Comparison of ENCODE assay signal across 24 cellular contexts in genomic region chr17:45905812-45906211, GRCh38. TPM values are rescaled to one million over a fixed set of nuclear protein-coding genes. Genes with fewer than 3 reads are reported as not detected.
DNase-seq lines count a peak whose midpoint lies in the region; ATAC-seq, FAIRE-seq and TF ChIP-seq lines count a peak whose summit lies in the region.
"Had no signal": no experiment of that assay in that cellular context is flagged by ENCODE, and none has a peak within 500 bp of the region (broad histone marks: within the 10 kb centered on the region; RNA-seq: fewer than 3 reads in every experiment).

No MANE protein-coding gene starts in this region.

- TF ChIP-seq EP300 in H1 (IDR thresholded peaks at IDR 0.05; ENCODE audit: borderline replicate concordance in 1 of 2, low read depth in 2 of 2, low read length in 2 of 2), result no peak

- H4K91ac ChIP-seq in H1 (replicated peaks; ENCODE audit: insufficient read length, low read length), result no peak overlapping the region

- no peak overlapping the region for H2AK5ac ChIP-seq in H1 (ENCODE audit: low read depth, low read length)

- H3K4me3 ChIP-seq in H1 (ENCODE audit: extremely low read depth in 1 of 4, insufficient read depth in 2 of 4, low read depth in 3 of 4, low read length in 4 of 4), result no peak overlapping the region
- H3K4me3 ChIP-seq in aorta (ENCODE audit: low read length in 2 of 2), result no peak overlapping the region
- H3K4me3 ChIP-seq: tibial nerve had no signal

- no peak overlapping the region for H3K23ac ChIP-seq in H1 (ENCODE audit: insufficient read length)

- no peak overlapping the region for H4K5ac ChIP-seq in H1 (ENCODE audit: insufficient read length, low read depth, low read length)

- no peak overlapping the region for H3K27ac Mint-ChIP-seq in activated CD4-positive, alpha-beta memory T cell treated with anti-CD3 and anti-CD28 coated beads for 36 hours
- H3K27ac Mint-ChIP-seq: activated B cell treated with CpG ODN at 0.5 μM for 24 hours, HFFc6 had no signal

- TF ChIP-seq POLR2A in H1 (IDR thresholded peaks at IDR 0.05; ENCODE audit: control extremely low read depth in 1 of 2, low read depth in 2 of 2, low read length in 2 of 2), result no peak

- no peak overlapping the region for H3K4ac ChIP-seq in H1 (replicated peaks; ENCODE audit: insufficient read length, low read depth, low read length)

- POLR2A ChIA-PET in H1 (lab: Charles Lee; ENCODE audit: partially characterized antibody), result interaction anchor here (1.7 kb wide), 1 partner anchor 8 kb away, joined by 6 read pairs; no protein-coding TSS in a partner anchor
- POLR2A ChIA-PET in activated CD4-positive, alpha-beta memory T cell treated with anti-CD3 and anti-CD28 coated beads for 36 hours (lab: Charles Lee), result no interaction called here

- peaks cover 14% of the 10 kb centered on the region for H3K27me3 Mint-ChIP-seq in activated CD4-positive, alpha-beta memory T cell treated with anti-CD3 and anti-CD28 coated beads for 36 hours

- DNase-seq in NCI-H1417 (lab: John Stamatoyannopoulos, UW) (peak in 2 of 3 experiments; percentile 42 to 65), NCI-H1417 treated with DMSO at 0.1 percent for 48 hours (lab: John Stamatoyannopoulos, UW) (no peak), COLO668 (lab: John Stamatoyannopoulos, UW; ENCODE audit: unreplicated experiment) (peak; percentile 30), NCI-H2171 treated with DMSO at 0.1 percent for 48 hours (lab: John Stamatoyannopoulos, UW) (peak; percentile 92), H1 (ENCODE audit: low read depth in 1 of 2, low spot score in 2 of 2) (no peak), dedifferentiated amniotic fluid mesenchymal stem cell (ENCODE audit: extremely low spot score) (no peak), aorta (no peak)
- DNase-seq in activated CD4-positive, alpha-beta memory T cell treated with anti-CD3 and anti-CD28 coated beads for 36 hours, result no peak
- DNase-seq: activated B cell treated with CpG ODN at 0.5 μM for 24 hours; activated CD4-positive, alpha-beta T cell treated with anti-CD3 and anti-CD28 coated beads, Interleukin-2, amount 50 U/mL, for 48 hours; activated gamma-delta T cell; cortex of kidney; HFFc6; mesenchymal stem cell; NCI-H226; occipital lobe; stimulated activated CD4-positive, alpha-beta T cell treated with anti-CD3 and anti-CD28 coated beads, Interleukin-4, amount 100 ng/mL, for 1 hour; stimulated activated naive CD4-positive, alpha-beta T cell; T-helper 9 cell had no signal

- no peak for TF ChIP-seq RAD21 in H1 (IDR thresholded peaks at IDR 0.05 in 1 of 2, conservative IDR thresholded peaks at IDR 0.05 in 1 of 2; ENCODE audit: low read depth in 2 of 2, low read length in 2 of 2)

- WGBS in H1 (ENCODE audit: extremely low coverage in 1 of 2, insufficient coverage in 1 of 2, insufficient read length in 1 of 2, insufficient replicate concordance in 2 of 2, low coverage in 1 of 2, low lambda C conversion rate in 2 of 2, missing lambda C conversion rate in 1 of 2), 2 experiments, result 65% methylated on average over 4 of the region's 4 CpGs; no CpG with 5 or more reads in 1 of the 2 experiments
- 47 to 64% methylated on average over 4 of the region's 4 CpGs for WGBS in aorta, 2 donors

- no peaks in the 10 kb centered on the region for H3K27me3 ChIP-seq in H1 (replicated peaks in 1 of 4; ENCODE audit: control insufficient read depth in 3 of 4, extremely low read depth in 1 of 4, insufficient read depth in 3 of 4, low read length in 3 of 4)
- H3K27me3 ChIP-seq in aorta (ENCODE audit: control insufficient read depth in 1 of 2, insufficient read depth in 2 of 2, low read length in 1 of 2), result no peaks in the 10 kb centered on the region

- H3K79me1 ChIP-seq in H1 (ENCODE audit: low read depth, low read length), result no peaks in the 10 kb centered on the region

- peak overlapping the region; percentile 71; the same call in 1 of the 2 replicates for H2BK12ac ChIP-seq in H1 (ENCODE audit: low read depth, low read length)

- H3K14ac ChIP-seq in H1 (ENCODE audit: insufficient read length), result no peak overlapping the region

- no peak overlapping the region for H3K27ac ChIP-seq in H1 (ENCODE audit: low read depth, low read length)
- no peak overlapping the region for H3K27ac ChIP-seq in aorta (ENCODE audit: low read depth in 1 of 2, low read length in 2 of 2)
- H3K27ac ChIP-seq: 22Rv1, KMS-11, tibial nerve had no signal

- no peaks in the 10 kb centered on the region for H3K23me2 ChIP-seq in H1 (ENCODE audit: low read depth, low read length)

- CTCF ChIA-PET in H1 (lab: Charles Lee; ENCODE audit: partially characterized antibody), result interaction anchor here (0.7 to 2.1 kb wide), 9 partner anchors 9 to 382 kb away, joined by 3 to 7 read pairs (median 3); partner anchors contain the start of gene MAPT
- CTCF ChIA-PET in activated CD4-positive, alpha-beta memory T cell treated with anti-CD3 and anti-CD28 coated beads for 36 hours (lab: Charles Lee), result interaction anchor here (1.8 to 3.2 kb wide), 2 partner anchors 11 to 12 kb away, joined by 7 to 16 read pairs; partner anchors contain the start of gene MAPT

- no peak overlapping the region for H4K8ac ChIP-seq in H1 (ENCODE audit: extremely low read depth, insufficient read depth, low read length)

- H3K4me1 ChIP-seq in H1 (replicated peaks in 1 of 4; ENCODE audit: control insufficient read depth in 3 of 4, insufficient read depth in 4 of 4, low read length in 3 of 4) (peaks cover 0 to 7% (median 4%) of the 10 kb centered on the region in 4 experiments), aorta (ENCODE audit: control insufficient read depth in 1 of 2, insufficient read depth in 2 of 2, low read length in 2 of 2) (no peaks in the 10 kb centered on the region)
- H3K4me1 ChIP-seq: tibial nerve had no signal

- H3K56ac ChIP-seq in H1 (replicated peaks; ENCODE audit: insufficient read length, low read depth, low read length), result no peak overlapping the region

- 0 out of 2 replicates have a peak overlapping the region, but pooled peaks have one; percentile 65 for H2BK15ac ChIP-seq in H1 (ENCODE audit: low read length)

- H2AFZ ChIP-seq in H1 (ENCODE audit: low read length), result no peak overlapping the region

- H3K9me3 ChIP-seq in H1 (ENCODE audit: insufficient read depth in 2 of 2, low read depth in 1 of 2, low read length in 1 of 2), result no peaks in the 10 kb centered on the region
- no peaks in the 10 kb centered on the region for H3K9me3 ChIP-seq in aorta (ENCODE audit: control insufficient read depth, low read length)
- H3K9me3 ChIP-seq: tibial nerve had no signal

- H3K4me3 Mint-ChIP-seq in activated CD4-positive, alpha-beta memory T cell treated with anti-CD3 and anti-CD28 coated beads for 36 hours, result no peak overlapping the region
- H3K4me3 Mint-ChIP-seq: activated B cell treated with CpG ODN at 0.5 μM for 24 hours, HFFc6 had no signal

- no peak overlapping the region for H3K18ac ChIP-seq in H1 (ENCODE audit: extremely low read depth, low read length)

- no peak overlapping the region for H2BK20ac ChIP-seq in H1 (ENCODE audit: low read length)

- no peaks in the 10 kb centered on the region for H3K36me3 Mint-ChIP-seq in activated CD4-positive, alpha-beta memory T cell treated with anti-CD3 and anti-CD28 coated beads for 36 hours

- no peak for ATAC-seq in aorta (ENCODE audit: low FRiP score)

- no peaks in the 10 kb centered on the region for H3K9me3 Mint-ChIP-seq in activated CD4-positive, alpha-beta memory T cell treated with anti-CD3 and anti-CD28 coated beads for 36 hours
- H3K9me3 Mint-ChIP-seq: activated B cell treated with CpG ODN at 0.5 μM for 24 hours, HFFc6 had no signal

- no peaks in the 10 kb centered on the region for H4K20me1 ChIP-seq in H1 (replicated peaks in 1 of 2; ENCODE audit: control insufficient read depth in 1 of 2, insufficient read depth in 2 of 2, low read length in 2 of 2)

- no peak overlapping the region for H3K4me2 ChIP-seq in H1 (ENCODE audit: insufficient read depth in 1 of 2, low read depth in 2 of 2, low read length in 2 of 2)
- H3K4me2 ChIP-seq: KMS-11 had no signal

- H3K9ac ChIP-seq in H1 (replicated peaks in 1 of 4; ENCODE audit: extremely low read depth in 1 of 4, low read depth in 3 of 4, low read length in 3 of 4), result no peak overlapping the region
- H3K9ac ChIP-seq: KMS-11 had no signal

- H3K4me1 Mint-ChIP-seq in activated CD4-positive, alpha-beta memory T cell treated with anti-CD3 and anti-CD28 coated beads for 36 hours (ENCODE audit: low read depth), result peaks cover 22% of the 10 kb centered on the region
- H3K4me1 Mint-ChIP-seq: activated B cell treated with CpG ODN at 0.5 μM for 24 hours had no signal

- FAIRE-seq in H1 (lab: Jason Lieb, UNC), result no peak
- FAIRE-seq: bronchial epithelial cell, GM12891 had no signal

- no peaks in the 10 kb centered on the region for H3K36me3 ChIP-seq in H1 (ENCODE audit: control insufficient read depth in 2 of 4, insufficient read depth in 4 of 4, low read length in 3 of 4)
- no peaks in the 10 kb centered on the region for H3K36me3 ChIP-seq in aorta (ENCODE audit: control insufficient read depth in 1 of 2, insufficient read depth in 2 of 2, low read length in 1 of 2)
- H3K36me3 ChIP-seq: tibial nerve had no signal

- TF ChIP-seq CTCF in H1 (IDR thresholded peaks at IDR 0.05; ENCODE audit: control extremely low read depth in 1 of 3, insufficient read depth in 1 of 3, low read depth in 1 of 3, low read length in 3 of 3), result no peak

- H2BK120ac ChIP-seq in H1 (replicated peaks; ENCODE audit: low read depth, low read length), result no peak overlapping the region

- intact Hi-C loops in aorta (cut with DNase I), result no loop called here
- intact Hi-C loops in activated CD4-positive, alpha-beta memory T cell treated with anti-CD3 and anti-CD28 coated beads for 36 hours (cut with micrococcal nuclease), result no loop called here

- no peak overlapping the region for H2BK5ac ChIP-seq in H1 (ENCODE audit: low read depth, low read length)

- no peaks in the 10 kb centered on the region for H3K79me2 ChIP-seq in H1 (ENCODE audit: control insufficient read depth in 1 of 2, insufficient read depth in 2 of 2, low read length in 2 of 2)

TF ChIP-seq in H1, 55 proteins besides CTCF, POLR2A, EP300 and RAD21 (continues in another document):
- TF ChIP-seq ZNF274 (IDR thresholded peaks at IDR 0.05; ENCODE audit: borderline replicate concordance, extremely low read depth, low read length) (no peak), TEAD4 (IDR thresholded peaks at IDR 0.05; ENCODE audit: low read depth, low read length) (no peak), CHD1 (IDR thresholded peaks at IDR 0.05; ENCODE audit: low read depth, low read length) (no peak)

RNA-seq across cellular contexts. Expression of gene MAPT, which starts 11.5 kb away (rescaled TPM):
- total RNA-seq in H1 (2021; fragmentation: NEBNext Ultra II Directional; extraction: Animal tissue kit (Norgen Biotek cat#: 25700)), result 1.7 and 2.4 TPM in 2 replicates
- 0.54 and 1.0 TPM in 2 replicates for polyA plus RNA-seq in H1 (2011; rRNA removed)
- 0.57 TPM for polyA plus RNA-seq in H1 (2011; cell fraction: cytosol; rRNA removed)
- polyA plus RNA-seq in H1 (2011; cell fraction: nucleus; rRNA removed), result 1.1 TPM
- 0.88 to 1.4 TPM (median 1.3 TPM) in 4 replicates for polyA plus RNA-seq in H1 (2012, experiment 1 of 2)
- 0.83 TPM for polyA plus RNA-seq in H1 (2012, experiment 2 of 2)
- 0.93 TPM for polyA plus RNA-seq in H1 (2013, experiment 1 of 2)
- 0.99 TPM for polyA plus RNA-seq in H1 (2013, experiment 2 of 2)
- 0.29 and 0.38 TPM in 2 replicates for polyA minus RNA-seq in H1 (2011; rRNA and poly(A)+ RNA removed)
- polyA minus RNA-seq in H1 (2011; cell fraction: cytosol; rRNA and poly(A)+ RNA removed), result 0.22 TPM
- 0.60 TPM for polyA minus RNA-seq in H1 (2011; cell fraction: nucleus; rRNA and poly(A)+ RNA removed)
- 1 to 10 TPM; 1.3 to 3.9 TPM for total RNA-seq in aorta
- under 1 TPM; 0.13 to 0.51 TPM for polyA plus RNA-seq in aorta
- 1 to 10 TPM; 1.5 to 1.8 TPM for total RNA-seq in activated CD4-positive, alpha-beta memory T cell treated with anti-CD3 and anti-CD28 coated beads for 36 hours

Comparison
In these comparisons a context has a peak if more than half of its experiments do, and no peak if none do; other contexts are left out.
1. DNase-seq: peak in NCI-H1417 (2 of 3), COLO668 (single experiment) and NCI-H2171 treated with DMSO at 0.1 percent for 48 hours (single experiment); none in NCI-H1417 treated with DMSO at 0.1 percent for 48 hours (single experiment), H1 (0 of 2), dedifferentiated amniotic fluid mesenchymal stem cell (single experiment), aorta (0 of 2) and activated CD4-positive, alpha-beta memory T cell treated with anti-CD3 and anti-CD28 coated beads for 36 hours (single experiment).